13 cellular contexts compared by ENCODE assay signal in the genomic region with DNA sequence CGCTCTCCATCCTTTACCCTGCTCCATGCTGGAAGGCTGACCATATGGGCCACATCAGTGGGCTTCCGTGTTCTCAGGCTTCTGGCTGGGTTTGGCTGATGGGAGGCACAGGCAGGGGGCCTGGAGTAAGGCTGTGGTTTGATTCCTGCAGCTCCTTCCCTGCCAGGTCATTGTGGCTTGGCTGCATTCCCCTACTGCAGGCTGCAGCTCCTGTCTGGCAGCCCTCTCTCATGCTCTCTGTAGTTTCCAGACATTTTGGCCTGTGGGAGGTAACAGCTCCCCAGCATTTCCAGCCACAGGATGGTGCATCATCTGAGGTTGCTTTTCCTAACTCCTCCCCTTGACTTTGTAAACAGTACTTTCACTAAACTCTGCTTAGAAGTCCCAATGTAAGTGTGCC.
DNase-seq lines count a peak whose midpoint lies in the region; ATAC-seq and FAIRE-seq lines count a peak whose summit lies in the region.
"Had no signal": no experiment of that assay in that cellular context is flagged by ENCODE, and none has a peak within 500 bp of the region (broad histone marks: within the 10 kb centered on the region; RNA-seq: fewer than 3 reads in every experiment).

No MANE protein-coding gene starts in this region.

- no peak for ATAC-seq in activated CD4-positive, CD25-positive, alpha-beta regulatory T cell treated with anti-CD3 and anti-CD28 coated beads, Interleukin-2, amount 50 U/mL, for 24 hours
- ATAC-seq: right cardiac atrium had no signal

- peak; percentile 82 for FAIRE-seq in RCC 7860 (lab: Jason Lieb, UNC)

- DNase-seq in GOT3 (lab: John Stamatoyannopoulos, UW) (peak; percentile 1), RCC 7860 (ENCODE audit: low spot score) (peak; percentile 60), fibroblast of gingiva (ENCODE audit: low read depth) (peak; percentile 39), skeletal muscle cell (ENCODE audit: low read depth) (peak; percentile 92)
- DNase-seq in activated naive CD4-positive, alpha-beta T cell (lab: John Stamatoyannopoulos, UW), result no peak
- no peak for DNase-seq in stimulated activated CD4-positive, alpha-beta T cell treated with anti-CD3 and anti-CD28 coated beads, Interleukin-4, amount 100 ng/mL, for 1 hour
- DNase-seq: activated CD4-positive, alpha-beta memory T cell treated with anti-CD3 and anti-CD28 coated beads, Interleukin-2, amount 10 ng/mL, durations not matched to agents 7 days and 5 days; anterior cingulate cortex; esophagus squamous epithelium; NCI-H146; right cardiac atrium had no signal

- no peak overlapping the region for H3K4me3 ChIP-seq in skeletal muscle cell (ENCODE audit: low read depth, low read length)
- H3K4me3 ChIP-seq: esophagus squamous epithelium, HAP-1 had no signal

Comparison
In these comparisons a context has a peak if more than half of its experiments do, and no peak if none do; other contexts are left out.
1. DNase-seq: peak in GOT3 (single experiment), RCC 7860 (single experiment), fibroblast of gingiva (single experiment) and skeletal muscle cell (single experiment); none in activated naive CD4-positive, alpha-beta T cell (0 of 4) and stimulated activated CD4-positive, alpha-beta T cell treated with anti-CD3 and anti-CD28 coated beads, Interleukin-4, amount 100 ng/mL, for 1 hour (single experiment).